In the genomic region with DNA sequence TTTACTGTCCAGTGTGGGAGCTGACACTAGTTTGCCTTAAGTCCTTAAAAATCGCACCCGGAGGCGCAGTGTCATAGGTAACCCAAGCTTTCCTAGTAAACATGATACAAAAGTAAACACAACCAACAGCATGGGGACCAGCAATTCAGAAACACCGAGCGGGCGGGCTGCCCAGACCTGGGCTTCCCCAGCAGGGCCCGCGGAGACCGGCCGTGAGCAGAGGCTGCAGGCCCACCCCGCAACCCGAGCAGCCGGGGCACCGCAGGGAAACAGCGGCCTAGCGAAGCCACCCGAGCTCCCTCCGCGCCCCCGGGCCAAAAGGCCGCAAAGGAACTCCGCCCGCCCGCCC, we compare ENCODE assay signal across 8 cellular contexts. TPM values are rescaled to one million over a fixed set of nuclear protein-coding genes. Genes with fewer than 3 reads are reported as not detected.
DNase-seq lines count a peak whose midpoint lies in the region; ATAC-seq, FAIRE-seq and TF ChIP-seq lines count a peak whose summit lies in the region.

No MANE protein-coding gene starts in this region.

- peak overlapping the region; percentile 96 for H3K4me2 ChIP-seq in endothelial cell of umbilical vein (ENCODE audit: insufficient read depth, low read length)

- H3K9me3 ChIP-seq in endothelial cell of umbilical vein (replicated peaks; ENCODE audit: control insufficient read depth, insufficient read depth, low read length): no peaks in the 10 kb centered on the region

- BruUV-seq in endothelial cell of umbilical vein (replicated peaks; lab: Mats Ljungman, UMichigan): no TSS peak

- H2AFZ ChIP-seq in endothelial cell of umbilical vein (ENCODE audit: low read depth, low read length): peak overlapping the region; percentile 61

- H3K27ac ChIP-seq in endothelial cell of umbilical vein (ENCODE audit: insufficient read depth, low read depth, low read length): peak overlapping the region; percentile 81

- TF ChIP-seq CTCF in endothelial cell of umbilical vein (IDR thresholded peaks at IDR 0.05; ENCODE audit: extremely low read depth in 1 of 2, insufficient read depth in 1 of 2, low read depth in 1 of 2, low read length in 2 of 2) (no peak), omental fat pad (IDR thresholded peaks at IDR 0.05) (no peak)

- H3K4me1 ChIP-seq in endothelial cell of umbilical vein (ENCODE audit: control insufficient read depth, extremely low read depth, insufficient read depth, low read length): peaks cover 17% of the 10 kb centered on the region

- H3K9ac ChIP-seq in endothelial cell of umbilical vein (replicated peaks; ENCODE audit: extremely low read depth, insufficient read depth, low read length): peak overlapping the region; percentile 92

- H3K36me3 ChIP-seq in endothelial cell of umbilical vein (ENCODE audit: control insufficient read depth in 2 of 2, extremely low read depth in 1 of 2, insufficient read depth in 2 of 2, low read length in 2 of 2): peaks cover 0 to 5% of the 10 kb centered on the region in 2 experiments

- intact Hi-C loops in endothelial cell of umbilical vein (cut with micrococcal nuclease): loop anchor here (2.0 to 5.0 kb wide), 3 partner anchors 44 to 552 kb away; no protein-coding TSS in a partner anchor

- peak overlapping the region; percentile 60 to 99 (median 93) for H3K4me3 ChIP-seq in endothelial cell of umbilical vein (replicated peaks in 1 of 3; ENCODE audit: insufficient read depth in 1 of 3, low read depth in 1 of 3, low read length in 3 of 3)

- H3K27me3 ChIP-seq in endothelial cell of umbilical vein (ENCODE audit: control insufficient read depth in 2 of 2, insufficient read depth in 2 of 2, low read length in 2 of 2): no peaks in the 10 kb centered on the region

- peaks cover 26% of the 10 kb centered on the region for H3K79me2 ChIP-seq in endothelial cell of umbilical vein (ENCODE audit: control insufficient read depth, insufficient read depth, low read length)

- POLR2A ChIA-PET in endothelial cell of umbilical vein (lab: Charles Lee): interaction anchor here (0.6 to 1.9 kb wide), 3 partner anchors 175 to 1402 kb away, joined by 3 to 14 read pairs (median 4); partner anchors contain the start of gene SCN1A

- no peaks in the 10 kb centered on the region for H3K9me1 ChIP-seq in endothelial cell of umbilical vein (replicated peaks; ENCODE audit: control insufficient read depth, extremely low read depth, insufficient read depth, low read length)

- no peaks in the 10 kb centered on the region for H4K20me1 ChIP-seq in endothelial cell of umbilical vein (replicated peaks; ENCODE audit: control insufficient read depth, extremely low read depth, insufficient read depth, low read length)

- DNase-seq in NCI-H187 (lab: John Stamatoyannopoulos, UW): peak; percentile 49 to 84
- no peak for DNase-seq in NCI-H187 treated with DMSO at 0.1 percent for 48 hours (lab: John Stamatoyannopoulos, UW)
- DNase-seq in NCI-H2196 treated with DMSO at 0.1 percent for 48 hours (lab: John Stamatoyannopoulos, UW; ENCODE audit: unreplicated experiment): peak; percentile 56
- DNase-seq in endothelial cell of umbilical vein (ENCODE audit: low read depth, low spot score): no peak
- no peak for DNase-seq in omental fat pad (ENCODE audit: low spot score)
- DNase-seq in RPMI8226: no peak
- no peak for DNase-seq in activated CD8-positive, alpha-beta memory T cell treated with anti-CD3 and anti-CD28 coated beads, Interleukin-2, amount 50 U/mL, for 4 hours

- dilution Hi-C loops in endothelial cell of umbilical vein (cut with MboI; ENCODE audit: extremely low pct_ligation_motif_present, low sequenced_read_pairs): no loop called here

- no peak for TF ChIP-seq POLR2A in endothelial cell of umbilical vein (IDR thresholded peaks at IDR 0.05; ENCODE audit: low read depth, low read length)

- ATAC-seq in HG02885 (IDR thresholded peaks at IDR 0.05; ENCODE audit: poor library complexity, unreplicated experiment): peak; percentile 37
- ATAC-seq in omental fat pad (ENCODE audit: low FRiP score): peak; percentile 71

- CTCF ChIA-PET in endothelial cell of umbilical vein (lab: Charles Lee): interaction anchor here (0.6 to 5.9 kb wide), 27 partner anchors 8 to 469 kb away, joined by 3 to 193 read pairs (median 4); partner anchors contain the start of gene SCN1A

- FAIRE-seq in endothelial cell of umbilical vein (lab: Jason Lieb, UNC): no peak

TF ChIP-seq in endothelial cell of umbilical vein, 7 proteins besides CTCF, POLR2A, EP300 and RAD21:
- no peak for TF ChIP-seq POLR2AphosphoS5 (IDR thresholded peaks at IDR 0.05; ENCODE audit: insufficient read depth, low read depth, low read length)
- TF ChIP-seq GATA2 (IDR thresholded peaks at IDR 0.05; ENCODE audit: insufficient read depth, insufficient read length, low read depth, low read length): no peak
- no peak for TF ChIP-seq FOS (IDR thresholded peaks at IDR 0.05; ENCODE audit: borderline replicate concordance, insufficient read depth, low read length)
- no peak for TF ChIP-seq MYC (IDR thresholded peaks at IDR 0.05; ENCODE audit: low read depth, low read length)
- TF ChIP-seq JUN (IDR thresholded peaks at IDR 0.05; ENCODE audit: borderline replicate concordance, insufficient read depth, insufficient read length, low read depth): no peak
- no peak for TF ChIP-seq EZH2 (IDR thresholded peaks at IDR 0.05; ENCODE audit: borderline replicate concordance, low read depth, low read length, severe bottlenecking)
- TF ChIP-seq MAX (IDR thresholded peaks at IDR 0.05; ENCODE audit: insufficient read depth, insufficient read length): no peak

RNA-seq across cellular contexts. Expression of gene TTC21B, which starts 0.3 kb away (rescaled TPM):
- total RNA-seq in endothelial cell of umbilical vein (18.0 and 21.9 TPM in 2 replicates), omental fat pad (10 to 100 TPM; 15.5 to 32.6 (median 17.7) TPM)
- 7.5 and 8.0 TPM in 2 replicates for polyA plus RNA-seq in endothelial cell of umbilical vein
- 7.4 and 11.1 TPM in 2 replicates for polyA plus RNA-seq in endothelial cell of umbilical vein (2011; cell fraction: cytosol; rRNA removed)
- 60.6 and 74.5 TPM in 2 replicates for polyA plus RNA-seq in endothelial cell of umbilical vein (2011; cell fraction: nucleus; rRNA removed)
- polyA plus RNA-seq in endothelial cell of umbilical vein (2012): 12.1 and 12.2 TPM in 2 replicates
- 30.4 and 39.5 TPM in 2 replicates for polyA minus RNA-seq in endothelial cell of umbilical vein
- polyA minus RNA-seq in endothelial cell of umbilical vein (2011; cell fraction: cytosol; rRNA and poly(A)+ RNA removed): 4.0 TPM
- 105 and 142 TPM in 2 replicates for polyA minus RNA-seq in endothelial cell of umbilical vein (2011; cell fraction: nucleus; rRNA and poly(A)+ RNA removed)

Comparison
In these comparisons a context has a peak if more than half of its experiments do, and no peak if none do; other contexts are left out.
1. DNase-seq: peak in NCI-H187 (2 of 2) and NCI-H2196 treated with DMSO at 0.1 percent for 48 hours (single experiment); none in NCI-H187 treated with DMSO at 0.1 percent for 48 hours (single experiment), endothelial cell of umbilical vein (single experiment), omental fat pad (single experiment), RPMI8226 (single experiment) and activated CD8-positive, alpha-beta memory T cell treated with anti-CD3 and anti-CD28 coated beads, Interleukin-2, amount 50 U/mL, for 4 hours (single experiment).